ENCODE assay signal across 8 cellular contexts in genomic region chr10:25758041-25758457, GRCh38.
DNase-seq lines count a peak whose midpoint lies in the region; ATAC-seq, FAIRE-seq and TF ChIP-seq lines count a peak whose summit lies in the region.

No MANE protein-coding gene starts in this region.

- peaks cover 0 to 22% (median 0%) of the 10 kb centered on the region in 3 donors for H3K27me3 Mint-ChIP-seq in naive B cell

- no peak overlapping the region for H3K27ac Mint-ChIP-seq in naive B cell

- no peak overlapping the region for H3K4me2 ChIP-seq in A549

- no peaks in the 10 kb centered on the region for H3K36me3 Mint-ChIP-seq in naive B cell

- no peaks in the 10 kb centered on the region for H3K4me1 Mint-ChIP-seq in naive B cell

- no peaks in the 10 kb centered on the region for H3K4me1 ChIP-seq in A549

- ATAC-seq in A549 = peak; percentile 64 to 76; a peak in 4 of 6 replicates
- ATAC-seq in naive B cell (ENCODE audit: low read depth in 2 of 2) = no peak
- no peak for ATAC-seq in GM21619 (IDR thresholded peaks at IDR 0.05; ENCODE audit: unreplicated experiment)

- TF ChIP-seq CTCF in A549 (IDR thresholded peaks at IDR 0.05) (peak; percentile 51), GM13976 (IDR thresholded peaks at IDR 0.05; ENCODE audit: borderline replicate concordance, control extremely low read depth, extremely low read depth, insufficient read depth, missing control alignments) (peak; percentile 38), astrocyte of the cerebellum (IDR thresholded peaks at IDR 0.05; ENCODE audit: low read depth, low read length, missing control alignments) (peak; percentile 86), foreskin fibroblast (IDR thresholded peaks at IDR 0.05; ENCODE audit: low read depth, low read length) (no peak)

- peak; percentile 51 to 65 for TF ChIP-seq RAD21 in A549 (conservative IDR thresholded peaks at IDR 0.05 in 1 of 2, IDR thresholded peaks at IDR 0.05 in 1 of 2)

- CTCF ChIA-PET in A549 (lab: Yijun Ruan, JAX) = interaction anchor here (0.7 to 1.3 kb wide), 7 partner anchors 31 to 1124 kb away, joined by 3 to 5 read pairs (median 3); no protein-coding TSS in a partner anchor

- no peak overlapping the region for H3K4me3 Mint-ChIP-seq in naive B cell

- no peak overlapping the region for H3K4me3 ChIP-seq in A549
- H3K4me3 ChIP-seq in astrocyte of the cerebellum (ENCODE audit: low read depth, low read length) = no peak overlapping the region
- no peak overlapping the region for H3K4me3 ChIP-seq in foreskin fibroblast (ENCODE audit: low read depth in 1 of 2, low read length in 2 of 2)

- FAIRE-seq in A549 (lab: Jason Lieb, UNC) = no peak

- no peak overlapping the region for H3K27ac ChIP-seq in A549

- DNase-seq in A549 (ENCODE audit: low read depth in 1 of 2, low spot score in 1 of 2) (peak; percentile 10 to 50), GM13976 (ENCODE audit: low spot score) (peak; percentile 20), NCI-H2081 treated with DMSO at 0.1 percent for 48 hours (lab: John Stamatoyannopoulos, UW) (peak; percentile 95), astrocyte of the cerebellum (ENCODE audit: low read depth) (peak; percentile 24), naive B cell (peak; percentile 1), foreskin fibroblast (no peak)
- no peak for DNase-seq in stimulated activated naive CD4-positive, alpha-beta T cell treated with Interleukin-2 at 50 U/mL for 16 hours (lab: John Stamatoyannopoulos, UW)

- no peak for TF ChIP-seq POLR2A in A549 (IDR thresholded peaks at IDR 0.05; ENCODE audit: low read length)

- in situ Hi-C loops in GM13976 (cut with MboI; ENCODE audit: low sequenced_read_pairs, unreplicated experiment) (no loop called here), astrocyte of the cerebellum (cut with HindIII; ENCODE audit: low sequenced_read_pairs) (no loop called here)

- POLR2A ChIA-PET in A549 (lab: Yijun Ruan, JAX) = no interaction called here

- no peaks in the 10 kb centered on the region for H3K9me3 ChIP-seq in A549

- H3K9me3 Mint-ChIP-seq in naive B cell = no peaks in the 10 kb centered on the region

- TF ChIP-seq EP300 in A549 (IDR thresholded peaks at IDR 0.05) = no peak

TF ChIP-seq in A549, 52 proteins besides CTCF, POLR2A, EP300 and RAD21:
- TF ChIP-seq ZFP36 (IDR thresholded peaks at IDR 0.05; ENCODE audit: borderline replicate concordance, partially characterized antibody) = no peak
- TF ChIP-seq SMC3 (IDR thresholded peaks at IDR 0.05) = peak; percentile 47
TF ChIP-seq in A549: peak in this region for 1.

Comparison
In these comparisons a context has a peak if more than half of its experiments do, and no peak if none do; other contexts are left out.
1. ATAC-seq: peak in A549 (2 of 2); none in naive B cell (0 of 2) and GM21619 (single experiment).
2. DNase-seq: peak in A549 (2 of 2), GM13976 (single experiment), NCI-H2081 treated with DMSO at 0.1 percent for 48 hours (single experiment), astrocyte of the cerebellum (single experiment) and naive B cell (single experiment); none in stimulated activated naive CD4-positive, alpha-beta T cell treated with Interleukin-2 at 50 U/mL for 16 hours (single experiment) and foreskin fibroblast (0 of 2).